In the genomic region with DNA sequence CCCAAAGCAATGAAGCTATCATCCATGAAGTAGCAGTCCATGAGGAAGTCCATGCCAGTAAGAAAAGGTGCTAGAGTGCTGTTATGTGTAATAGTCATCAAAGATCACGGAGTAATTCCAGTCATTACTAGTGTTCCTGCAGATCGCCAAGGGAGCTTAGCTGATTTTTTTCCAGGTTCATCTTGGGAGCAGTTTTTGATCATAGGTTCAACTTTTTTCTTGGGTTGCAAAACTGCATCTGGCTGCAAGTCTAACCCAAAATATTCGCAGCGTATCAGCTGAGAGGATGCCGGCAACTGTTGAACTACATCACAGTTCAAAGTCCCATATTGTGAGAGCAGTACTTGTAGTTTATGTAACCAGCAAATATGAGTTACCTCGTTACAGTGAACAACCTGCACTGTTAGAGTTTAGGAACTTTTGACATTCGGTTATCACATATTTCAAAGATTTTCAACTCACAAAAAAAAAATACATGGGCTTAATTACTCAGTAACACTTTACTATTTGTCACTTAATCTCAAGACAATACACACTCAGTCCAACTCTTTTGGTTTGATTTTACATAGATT, we compare ENCODE assay signal across 1 cellular context.
A peak's percentile ranks its signal among the peaks of the same experiment; 100 is the strongest.
TF ChIP-seq lines count a peak whose summit lies in the region.

No MANE protein-coding gene starts in this region.

TF ChIP-seq in liver, 16 proteins besides CTCF, POLR2A, EP300 and RAD21 (continued from another document):
- TF ChIP-seq ATF3 (IDR thresholded peaks at IDR 0.05) (peak; percentile 50), JUND (IDR thresholded peaks at IDR 0.05) (peak; percentile 79 to 85), TAF1 (conservative IDR thresholded peaks at IDR 0.05) (no peak), FOXA2 (IDR thresholded peaks at IDR 0.05) (no peak), NR2F2 (IDR thresholded peaks at IDR 0.05) (no peak), YY1 (IDR thresholded peaks at IDR 0.05) (peak; percentile 38), FOXA1 (IDR thresholded peaks at IDR 0.05) (no peak), RXRA (IDR thresholded peaks at IDR 0.05) (peak; percentile 74 to 80), EGR1 (IDR thresholded peaks at IDR 0.05; ENCODE audit: low read depth in 2 of 2) (no peak), REST (IDR thresholded peaks at IDR 0.05) (peak; percentile 47), HNF4A (conservative IDR thresholded peaks at IDR 0.05) (peak; percentile 96 to 98), GABPA (IDR thresholded peaks at IDR 0.05 in 1 of 2, conservative IDR thresholded peaks at IDR 0.05 in 1 of 2) (peak in 1 of 2 donors; percentile 74)
- TF ChIP-seq, protein P1, sequence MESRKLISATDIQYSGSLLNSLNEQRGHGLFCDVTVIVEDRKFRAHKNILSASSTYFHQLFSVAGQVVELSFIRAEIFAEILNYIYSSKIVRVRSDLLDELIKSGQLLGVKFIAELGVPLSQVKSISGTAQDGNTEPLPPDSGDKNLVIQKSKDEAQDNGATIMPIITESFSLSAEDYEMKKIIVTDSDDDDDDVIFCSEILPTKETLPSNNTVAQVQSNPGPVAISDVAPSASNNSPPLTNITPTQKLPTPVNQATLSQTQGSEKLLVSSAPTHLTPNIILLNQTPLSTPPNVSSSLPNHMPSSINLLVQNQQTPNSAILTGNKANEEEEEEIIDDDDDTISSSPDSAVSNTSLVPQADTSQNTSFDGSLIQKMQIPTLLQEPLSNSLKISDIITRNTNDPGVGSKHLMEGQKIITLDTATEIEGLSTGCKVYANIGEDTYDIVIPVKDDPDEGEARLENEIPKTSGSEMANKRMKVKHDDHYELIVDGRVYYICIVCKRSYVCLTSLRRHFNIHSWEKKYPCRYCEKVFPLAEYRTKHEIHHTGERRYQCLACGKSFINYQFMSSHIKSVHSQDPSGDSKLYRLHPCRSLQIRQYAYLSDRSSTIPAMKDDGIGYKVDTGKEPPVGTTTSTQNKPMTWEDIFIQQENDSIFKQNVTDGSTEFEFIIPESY (IDR thresholded peaks at IDR 0.05), result peak; percentile 70
- TF ChIP-seq, protein P2, sequence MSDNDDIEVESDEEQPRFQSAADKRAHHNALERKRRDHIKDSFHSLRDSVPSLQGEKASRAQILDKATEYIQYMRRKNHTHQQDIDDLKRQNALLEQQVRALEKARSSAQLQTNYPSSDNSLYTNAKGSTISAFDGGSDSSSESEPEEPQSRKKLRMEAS (IDR thresholded peaks at IDR 0.05), result peak; percentile 58
